Comparison of ENCODE assay signal across 1 cellular context in genomic region chr12:11081987-11082386, GRCh38.
TF ChIP-seq lines count a peak whose summit lies in the region.

No MANE protein-coding gene starts in this region.

TF ChIP-seq in HepG2, 621 proteins besides CTCF, POLR2A, EP300 and RAD21:
- TF ChIP-seq MAFK (conservative IDR thresholded peaks at IDR 0.05 in 1 of 2, IDR thresholded peaks at IDR 0.05 in 1 of 2; ENCODE audit: low read length in 2 of 2) (peak; percentile 39 to 85; a peak in 3 of 4 replicates), MAF1 (CRISPR knock-in tag; IDR thresholded peaks at IDR 0.05; ENCODE audit: borderline replicate concordance) (no peak), MAFF (IDR thresholded peaks at IDR 0.05; ENCODE audit: low read depth, low read length) (peak; percentile 81), ZNF251 (CRISPR knock-in tag; IDR thresholded peaks at IDR 0.05) (no peak)
